8 cellular contexts compared by ENCODE assay signal in genomic region chr12:110280784-110281548, GRCh38. TPM values are rescaled to one million over a fixed set of nuclear protein-coding genes. Genes with fewer than 3 reads are reported as not detected.
DNase-seq lines count a peak whose midpoint lies in the region; ATAC-seq and TF ChIP-seq lines count a peak whose summit lies in the region.

Gene ATP2A2 (plus strand): TSS chr12:110281247. CDS start chr12:110281790, 543 bp downstream.

- H3K9me3 ChIP-seq in right atrium auricular region, result no peaks in the 10 kb centered on the region

- H3K27ac ChIP-seq in right atrium auricular region (peak within 1 kb of the TSS; percentile 98 to 100), urinary bladder (ENCODE audit: low read depth) (peak within 1 kb of the TSS; percentile 94)

- peak within 1 kb of the TSS; percentile 88 to 98 for H3K4me3 ChIP-seq in right atrium auricular region
- peak within 1 kb of the TSS; percentile 94 for H3K4me3 ChIP-seq in urinary bladder (ENCODE audit: low read depth, low read length)

- H3K4me1 ChIP-seq in right atrium auricular region (peaks cover 0 to 25% of the 10 kb centered on the region in 2 donors), urinary bladder (ENCODE audit: insufficient read depth) (no peaks in the 10 kb centered on the region)

- peak; percentile 89 to 92 for DNase-seq in NCI-H187 (lab: John Stamatoyannopoulos, UW)
- peak; percentile 81 to 96 (median 88) for DNase-seq in T-helper 2 cell
- DNase-seq in amygdala (lab: John Stamatoyannopoulos, UW), result peak in 55 of 56 donors; percentile 44 to 92 (median 79)
- DNase-seq in right atrium auricular region (ENCODE audit: low spot score), result peak; percentile 87
- DNase-seq in pulmonary artery endothelial cell (ENCODE audit: low read depth, low spot score), result peak; percentile 47

- ATAC-seq in GM18502 (IDR thresholded peaks at IDR 0.05; ENCODE audit: poor library complexity, unreplicated experiment), result peak; percentile 81
- ATAC-seq in HG02885 (IDR thresholded peaks at IDR 0.05; ENCODE audit: poor library complexity, unreplicated experiment), result peak; percentile 78

- TF ChIP-seq CTCF in right atrium auricular region (IDR thresholded peaks at IDR 0.05), result peak in 1 of 2 donors; percentile 32

- WGBS in urinary bladder, result under 1% methylated on average over 105 of the region's 108 CpGs

- H3K27me3 ChIP-seq in right atrium auricular region, result no peaks in the 10 kb centered on the region

- peaks cover 44% of the 10 kb centered on the region for H3K36me3 ChIP-seq in right atrium auricular region
- H3K36me3 ChIP-seq in urinary bladder (ENCODE audit: insufficient read depth), result peaks cover 2% of the 10 kb centered on the region

RNA-seq across cellular contexts. Expression of gene ATP2A2, which starts in this region (rescaled TPM):
- 1,000 to 10,000 TPM; 1,597 to 3,086 TPM for total RNA-seq in right atrium auricular region
- 117 and 158 TPM in 2 replicates for total RNA-seq in pulmonary artery endothelial cell
- 138 TPM for total RNA-seq in urinary bladder
- 173 TPM for polyA plus RNA-seq in urinary bladder

Comparison
In these comparisons a context has a peak if more than half of its experiments do, and no peak if none do; other contexts are left out.
1. Peak in every context shown above with its lines: DNase-seq, ATAC-seq, H3K4me3 ChIP-seq and H3K27ac ChIP-seq.
2. RNA of gene ATP2A2 (total RNA-seq): 1,597 to 3,086 TPM in right atrium auricular region; 138 TPM in urinary bladder (single experiment) and 117 to 158 TPM in pulmonary artery endothelial cell; every median in the first group is over 10 times any median in the second.